In the genomic region with DNA sequence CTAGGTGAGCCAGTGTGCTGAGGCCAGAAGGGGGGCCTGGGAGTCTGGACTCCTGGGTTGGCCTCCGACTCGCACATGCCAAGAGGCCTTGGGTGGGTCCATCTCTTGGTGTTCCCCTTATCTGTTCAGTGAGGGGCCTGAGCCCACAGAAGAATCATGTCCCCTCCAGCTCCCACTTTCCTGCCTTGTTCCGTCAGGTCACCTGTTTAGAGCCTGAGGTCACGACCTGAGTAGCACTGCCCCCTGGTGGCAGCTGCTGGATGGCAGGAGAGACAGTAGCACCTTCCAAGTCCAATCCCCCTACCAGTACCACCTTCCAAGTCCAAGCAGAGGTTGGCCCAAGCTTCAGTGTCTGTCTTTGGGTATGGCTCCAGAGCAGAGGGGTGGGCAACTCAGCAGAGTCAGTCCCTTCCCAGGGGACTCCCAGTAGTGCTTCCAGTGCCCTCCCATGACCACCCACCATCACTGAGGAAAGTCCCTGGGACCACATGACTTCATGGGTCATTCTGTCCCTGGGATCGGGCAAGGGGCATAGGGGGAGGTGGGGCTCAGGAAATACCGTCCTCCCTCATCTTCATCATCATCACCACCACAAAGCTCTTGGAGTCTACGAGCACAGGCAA, we compare ENCODE assay signal across 8 cellular contexts.
DNase-seq lines count a peak whose midpoint lies in the region; ATAC-seq, FAIRE-seq and TF ChIP-seq lines count a peak whose summit lies in the region.

No MANE protein-coding gene starts in this region.

- H3K4me3 Mint-ChIP-seq in activated T-helper 1 cell treated with anti-CD3 and anti-CD28 coated beads, Interleukin-12 subunit alpha, Interleukin-12 subunit beta, Interleukin-2, Interleukin-4 antibody, amounts not matched to agents 30 ng/mL and 10 ng/mL and 1 ng/mL, durations not matched to agents 14 hours and 24 hours and 36 hours, result no peak overlapping the region

- peaks cover 3% of the 10 kb centered on the region for H3K27me3 Mint-ChIP-seq in activated T-helper 1 cell treated with anti-CD3 and anti-CD28 coated beads, Interleukin-12 subunit alpha, Interleukin-12 subunit beta, Interleukin-2, Interleukin-4 antibody, amounts not matched to agents 30 ng/mL and 10 ng/mL and 1 ng/mL, durations not matched to agents 14 hours and 24 hours and 36 hours (ENCODE audit: insufficient read depth)

- no peaks in the 10 kb centered on the region for H3K4me1 Mint-ChIP-seq in activated T-helper 1 cell treated with anti-CD3 and anti-CD28 coated beads, Interleukin-12 subunit alpha, Interleukin-12 subunit beta, Interleukin-2, Interleukin-4 antibody, amounts not matched to agents 30 ng/mL and 10 ng/mL and 1 ng/mL, durations not matched to agents 14 hours and 24 hours and 36 hours (ENCODE audit: low read depth)

- ATAC-seq in GM19452 (IDR thresholded peaks at IDR 0.05; ENCODE audit: unreplicated experiment), result peak; percentile 82

- DNase-seq in NCI-H69 (lab: John Stamatoyannopoulos, UW) (peak; percentile 7), iPS-NIHi7 (ENCODE audit: extremely low spot score) (peak; percentile 74), NCI-H1092 (lab: John Stamatoyannopoulos, UW) (no peak), frontal cortex (ENCODE audit: low spot score in 2 of 2) (no peak)
- peak; percentile 22 for DNase-seq in activated T-helper 1 cell treated with anti-CD3 and anti-CD28 coated beads, Interleukin-12 subunit alpha, Interleukin-12 subunit beta, Interleukin-2, Interleukin-4 antibody, amounts not matched to agents 30 ng/mL and 10 ng/mL and 1 ng/mL, durations not matched to agents 14 hours and 24 hours and 36 hours (ENCODE audit: low spot score)
- peak; percentile 16 to 26 for DNase-seq in stimulated activated CD8-positive, alpha-beta memory T cell treated with anti-CD3 and anti-CD28 coated beads, Interleukin-7, amount 100 ng/mL, for 48 hours (ENCODE audit: extremely low read depth in 1 of 2, low read depth in 1 of 2)

- no peaks in the 10 kb centered on the region for H3K36me3 Mint-ChIP-seq in activated T-helper 1 cell treated with anti-CD3 and anti-CD28 coated beads, Interleukin-12 subunit alpha, Interleukin-12 subunit beta, Interleukin-2, Interleukin-4 antibody, amounts not matched to agents 30 ng/mL and 10 ng/mL and 1 ng/mL, durations not matched to agents 14 hours and 24 hours and 36 hours (ENCODE audit: low read depth)

- H3K27ac Mint-ChIP-seq in activated T-helper 1 cell treated with anti-CD3 and anti-CD28 coated beads, Interleukin-12 subunit alpha, Interleukin-12 subunit beta, Interleukin-2, Interleukin-4 antibody, amounts not matched to agents 30 ng/mL and 10 ng/mL and 1 ng/mL, durations not matched to agents 14 hours and 24 hours and 36 hours, result no peak overlapping the region

- no peak for FAIRE-seq in frontal cortex (lab: Jason Lieb, UNC)

- intact Hi-C loops in activated T-helper 1 cell treated with anti-CD3 and anti-CD28 coated beads, Interleukin-12 subunit alpha, Interleukin-12 subunit beta, Interleukin-2, Interleukin-4 antibody, amounts not matched to agents 30 ng/mL and 10 ng/mL and 1 ng/mL, durations not matched to agents 14 hours and 24 hours and 36 hours (cut with micrococcal nuclease), result no loop called here

- H3K9me3 Mint-ChIP-seq in activated T-helper 1 cell treated with anti-CD3 and anti-CD28 coated beads, Interleukin-12 subunit alpha, Interleukin-12 subunit beta, Interleukin-2, Interleukin-4 antibody, amounts not matched to agents 30 ng/mL and 10 ng/mL and 1 ng/mL, durations not matched to agents 14 hours and 24 hours and 36 hours, result no peaks in the 10 kb centered on the region

- peak; percentile 87 for TF ChIP-seq CTCF in C4-2B (conservative IDR thresholded peaks at IDR 0.05)

- H3K27ac ChIP-seq in C4-2B, result no peak overlapping the region

Comparison
In these comparisons a context has a peak if more than half of its experiments do, and no peak if none do; other contexts are left out.
1. DNase-seq: peak in NCI-H69 (single experiment), activated T-helper 1 cell treated with anti-CD3 and anti-CD28 coated beads, Interleukin-12 subunit alpha, Interleukin-12 subunit beta, Interleukin-2, Interleukin-4 antibody, amounts not matched to agents 30 ng/mL and 10 ng/mL and 1 ng/mL, durations not matched to agents 14 hours and 24 hours and 36 hours (single experiment), iPS-NIHi7 (single experiment) and stimulated activated CD8-positive, alpha-beta memory T cell treated with anti-CD3 and anti-CD28 coated beads, Interleukin-7, amount 100 ng/mL, for 48 hours (2 of 2); none in NCI-H1092 (single experiment) and frontal cortex (0 of 2).